In genomic region chr1:94332952-94333351, GRCh38 we compare ENCODE assay signal across 12 cellular contexts.
DNase-seq lines count a peak whose midpoint lies in the region; ATAC-seq and TF ChIP-seq lines count a peak whose summit lies in the region.
"Had no signal": no experiment of that assay in that cellular context is flagged by ENCODE, and none has a peak within 500 bp of the region (broad histone marks: within the 10 kb centered on the region; RNA-seq: fewer than 3 reads in every experiment).

No MANE protein-coding gene starts in this region.

- H4K20me1 ChIP-seq in hepatocyte (ENCODE audit: insufficient read depth, poor library complexity, severe bottlenecking), result no peaks in the 10 kb centered on the region

- H3K27ac ChIP-seq in hepatocyte, result peak overlapping the region; percentile 13
- H3K27ac ChIP-seq: SK-N-MC, stomach had no signal

- H3K4me1 ChIP-seq in hepatocyte (ENCODE audit: insufficient read depth), result no peaks in the 10 kb centered on the region

- H3K4me2 ChIP-seq in hepatocyte, result no peak overlapping the region

- DNase-seq in GM12865 (ENCODE audit: low read depth) (peak; percentile 65), M059J (ENCODE audit: low read depth) (peak; percentile 69), hepatocyte (ENCODE audit: low spot score) (peak; percentile 41), COR-L47 (lab: John Stamatoyannopoulos, UW) (no peak), medulla oblongata (ENCODE audit: extremely low spot score) (no peak), NCI-H1105 treated with DMSO at 0.1 percent for 48 hours (lab: John Stamatoyannopoulos, UW) (no peak)
- no peak for DNase-seq in stimulated activated CD8-positive, alpha-beta memory T cell treated with anti-CD3 and anti-CD28 coated beads, Interleukin-4, amount 100 ng/mL, for 48 hours
- DNase-seq: activated CD8-positive, alpha-beta T cell treated with anti-CD3 and anti-CD28 coated beads for 36 hours; DMS 273 treated with DMSO at 0.1 percent for 48 hours; stomach had no signal

- H3K27me3 ChIP-seq in hepatocyte, result no peaks in the 10 kb centered on the region
- H3K27me3 ChIP-seq: stomach had no signal

- no peaks in the 10 kb centered on the region for H3K79me2 ChIP-seq in hepatocyte

- no peaks in the 10 kb centered on the region for H3K9me3 ChIP-seq in hepatocyte (ENCODE audit: low read depth)
- H3K9me3 ChIP-seq: stomach had no signal

- no peaks in the 10 kb centered on the region for H3K9me2 ChIP-seq in hepatocyte (replicated peaks; ENCODE audit: insufficient read depth)

- ATAC-seq in GM21786 (IDR thresholded peaks at IDR 0.05; ENCODE audit: unreplicated experiment), result peak; percentile 59
- ATAC-seq: activated CD8-positive, alpha-beta T cell treated with anti-CD3 and anti-CD28 coated beads for 36 hours had no signal

- 65% methylated on average over 4 of the region's 4 CpGs for WGBS in hepatocyte (ENCODE audit: low lambda C conversion rate, missing lambda C conversion rate)

- H3K4me3 ChIP-seq in GM12865 (ENCODE audit: low read depth, low read length) (no peak overlapping the region), hepatocyte (no peak overlapping the region)
- H3K4me3 ChIP-seq: SK-N-MC, stomach had no signal

- no peak overlapping the region for H2AFZ ChIP-seq in hepatocyte

- TF ChIP-seq CTCF in GM12865 (IDR thresholded peaks at IDR 0.05; ENCODE audit: insufficient read depth, low read depth, low read length, missing control alignments), result no peak
- no peak for TF ChIP-seq CTCF in hepatocyte (IDR thresholded peaks at IDR 0.05; ENCODE audit: poor library complexity)

- H3K36me3 ChIP-seq in hepatocyte (replicated peaks; ENCODE audit: insufficient read depth, low read depth), result no peaks in the 10 kb centered on the region
- H3K36me3 ChIP-seq: stomach had no signal

Comparison
In these comparisons a context has a peak if more than half of its experiments do, and no peak if none do; other contexts are left out.
1. DNase-seq: peak in GM12865 (single experiment), M059J (single experiment) and hepatocyte (single experiment); none in stimulated activated CD8-positive, alpha-beta memory T cell treated with anti-CD3 and anti-CD28 coated beads, Interleukin-4, amount 100 ng/mL, for 48 hours (single experiment), COR-L47 (single experiment), medulla oblongata (single experiment) and NCI-H1105 treated with DMSO at 0.1 percent for 48 hours (single experiment).